In the genomic region with DNA sequence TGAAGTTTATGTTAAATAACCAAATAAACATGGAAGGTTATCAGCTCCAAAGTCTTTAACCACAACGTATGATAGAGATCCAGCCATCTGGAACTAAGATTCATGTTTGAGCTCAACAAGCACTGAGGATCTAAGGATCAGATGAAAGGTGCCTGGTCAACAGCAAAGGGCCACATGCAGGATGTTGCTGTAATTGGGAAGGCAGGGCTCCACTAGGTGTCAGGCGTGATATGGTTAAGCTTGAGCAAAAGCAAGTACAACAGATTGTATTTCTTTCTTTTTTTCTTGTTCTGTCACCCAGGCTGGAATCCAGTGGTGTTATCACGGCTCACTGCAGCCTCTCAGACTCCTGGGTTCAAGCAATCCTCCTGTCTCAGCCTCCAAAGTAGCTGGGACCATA, we compare ENCODE assay signal across 12 cellular contexts. TPM values are rescaled to one million over a fixed set of nuclear protein-coding genes. Genes with fewer than 3 reads are reported as not detected.
DNase-seq lines count a peak whose midpoint lies in the region; ATAC-seq, FAIRE-seq and TF ChIP-seq lines count a peak whose summit lies in the region.
"Had no signal": no experiment of that assay in that cellular context is flagged by ENCODE, and none has a peak within 500 bp of the region (broad histone marks: within the 10 kb centered on the region; RNA-seq: fewer than 3 reads in every experiment).

No MANE protein-coding gene starts in this region.

- WGBS in psoas muscle, 3 donors = 86 to 94% (median 86%) methylated on average over 3 of the region's 3 CpGs

- peak in 2 of 4 donors; percentile 32 to 41 for ATAC-seq in psoas muscle
- ATAC-seq: SK-N-SH treated with all-trans-retinoic acid at 6 μM for 48 hours had no signal

- H3K4me1 ChIP-seq in psoas muscle = peaks cover 8% of the 10 kb centered on the region

- H3K4me1 Mint-ChIP-seq in activated CD4-positive, alpha-beta T cell treated with anti-CD3 and anti-CD28 coated beads, Interleukin-2, amount 10 ng/mL, durations not matched to agents 24 days and 14 days = peaks cover 13% of the 10 kb centered on the region
- H3K4me1 Mint-ChIP-seq: H9 had no signal

- H3K27me3 ChIP-seq in psoas muscle (ENCODE audit: insufficient read depth in 3 of 3, low read length in 2 of 3) = no peaks in the 10 kb centered on the region

- TF ChIP-seq CTCF in epithelial cell of proximal tubule (conservative IDR thresholded peaks at IDR 0.05; ENCODE audit: low read depth, low read length) (peak; percentile 59), psoas muscle (IDR thresholded peaks at IDR 0.05) (peak; percentile 5)

- intact Hi-C loops in activated CD4-positive, alpha-beta T cell treated with anti-CD3 and anti-CD28 coated beads, Interleukin-2, amount 10 ng/mL, durations not matched to agents 24 days and 14 days (cut with micrococcal nuclease) = no loop called here
- intact Hi-C loops in psoas muscle (cut with DNase I) = no loop called here

- H3K27ac ChIP-seq in psoas muscle = no peak overlapping the region

- H3K36me3 Mint-ChIP-seq in activated CD4-positive, alpha-beta T cell treated with anti-CD3 and anti-CD28 coated beads, Interleukin-2, amount 10 ng/mL, durations not matched to agents 24 days and 14 days (ENCODE audit: low read depth) = peaks cover 20% of the 10 kb centered on the region

- peak; percentile 65 for DNase-seq in activated CD4-positive, alpha-beta T cell treated with anti-CD3 and anti-CD28 coated beads, Interleukin-2, amount 10 ng/mL, durations not matched to agents 24 days and 14 days
- no peak for DNase-seq in activated CD4-positive, alpha-beta T cell treated with anti-CD3 and anti-CD28 coated beads for 48 hours
- peak; percentile 6 for DNase-seq in NCI-H2107 treated with DMSO at 0.1 percent for 48 hours (lab: John Stamatoyannopoulos, UW; ENCODE audit: unreplicated experiment)
- no peak for DNase-seq in epithelial cell of proximal tubule (ENCODE audit: low read depth)
- no peak for DNase-seq in psoas muscle
- DNase-seq in NCI-H2171 (lab: John Stamatoyannopoulos, UW) = no peak
- DNase-seq in activated T-cell treated with anti-CD3 and anti-CD28 coated beads for 4 hours = no peak
- DNase-seq in H54 (ENCODE audit: insufficient read length, low spot score) = no peak
- DNase-seq: H9, NCI-H1417 treated with DMSO at 0.1 percent for 48 hours had no signal

- no peaks in the 10 kb centered on the region for H3K9me3 ChIP-seq in psoas muscle

- TF ChIP-seq POLR2A in H54 (IDR thresholded peaks at IDR 0.05; ENCODE audit: low read depth, low read length) = no peak

- H3K27ac Mint-ChIP-seq in activated CD4-positive, alpha-beta T cell treated with anti-CD3 and anti-CD28 coated beads, Interleukin-2, amount 10 ng/mL, durations not matched to agents 24 days and 14 days = no peak overlapping the region
- H3K27ac Mint-ChIP-seq: dendritic cell treated with granulocyte-macrophage colony-stimulating factor and Interleukin-4, amounts not matched to agents 40 ng/mL and 50 ng/mL, for 4 days; H9 had no signal

- H3K27me3 Mint-ChIP-seq in activated CD4-positive, alpha-beta T cell treated with anti-CD3 and anti-CD28 coated beads, Interleukin-2, amount 10 ng/mL, durations not matched to agents 24 days and 14 days = no peaks in the 10 kb centered on the region
- H3K27me3 Mint-ChIP-seq: dendritic cell treated with granulocyte-macrophage colony-stimulating factor and Interleukin-4, amounts not matched to agents 40 ng/mL and 50 ng/mL, for 4 days had no signal

- H3K4me3 Mint-ChIP-seq in activated CD4-positive, alpha-beta T cell treated with anti-CD3 and anti-CD28 coated beads, Interleukin-2, amount 10 ng/mL, durations not matched to agents 24 days and 14 days = no peak overlapping the region
- H3K4me3 Mint-ChIP-seq: dendritic cell treated with granulocyte-macrophage colony-stimulating factor and Interleukin-4, amounts not matched to agents 40 ng/mL and 50 ng/mL, for 4 days; H9 had no signal

- H3K36me3 ChIP-seq in psoas muscle (ENCODE audit: insufficient read depth in 1 of 2, low read depth in 1 of 2) = peaks cover 0 to 7% of the 10 kb centered on the region in 2 donors

- no peaks in the 10 kb centered on the region for H3K9me3 Mint-ChIP-seq in activated CD4-positive, alpha-beta T cell treated with anti-CD3 and anti-CD28 coated beads, Interleukin-2, amount 10 ng/mL, durations not matched to agents 24 days and 14 days
- H3K9me3 Mint-ChIP-seq: dendritic cell treated with granulocyte-macrophage colony-stimulating factor and Interleukin-4, amounts not matched to agents 40 ng/mL and 50 ng/mL, for 4 days had no signal

- H3K4me3 ChIP-seq in epithelial cell of proximal tubule (ENCODE audit: low read depth, low read length) (no peak overlapping the region), psoas muscle (no peak overlapping the region)

- no peak for FAIRE-seq in H54 (lab: Jason Lieb, UNC)

RNA-seq across cellular contexts. Expression of a gene that starts 12.0 kb away (rescaled TPM):
- total RNA-seq in activated CD4-positive, alpha-beta T cell treated with anti-CD3 and anti-CD28 coated beads, Interleukin-2, amount 10 ng/mL, durations not matched to agents 24 days and 14 days = 49.0 and 52.3 TPM in 2 replicates
- total RNA-seq in epithelial cell of proximal tubule (78.0 and 95.1 TPM in 2 replicates), psoas muscle (10 to 100 TPM in 1 of 4 donors, 1 to 10 TPM in 3; 6.2 to 10.6 (median 8.4) TPM)
- polyA plus RNA-seq in psoas muscle = 1 to 10 TPM; 4.8 to 8.8 (median 7.0) TPM

RNA-seq across cellular contexts. Expression of a gene that starts 50.9 kb away (rescaled TPM):
- 0.65 and 0.76 TPM in 2 replicates for total RNA-seq in activated CD4-positive, alpha-beta T cell treated with anti-CD3 and anti-CD28 coated beads, Interleukin-2, amount 10 ng/mL, durations not matched to agents 24 days and 14 days
- total RNA-seq in epithelial cell of proximal tubule (0.06 and 0.07 TPM in 2 replicates), psoas muscle (under 1 TPM; 0.09 to 0.71 (median 0.19) TPM)
- under 1 TPM; 0.09 to 0.14 (median 0.10) TPM for polyA plus RNA-seq in psoas muscle

Comparison
In these comparisons a context has a peak if more than half of its experiments do, and no peak if none do; other contexts are left out.
1. DNase-seq: peak in activated CD4-positive, alpha-beta T cell treated with anti-CD3 and anti-CD28 coated beads, Interleukin-2, amount 10 ng/mL, durations not matched to agents 24 days and 14 days (single experiment) and NCI-H2107 treated with DMSO at 0.1 percent for 48 hours (single experiment); none in activated CD4-positive, alpha-beta T cell treated with anti-CD3 and anti-CD28 coated beads for 48 hours (single experiment), epithelial cell of proximal tubule (single experiment), psoas muscle (0 of 2), NCI-H2171 (single experiment), activated T-cell treated with anti-CD3 and anti-CD28 coated beads for 4 hours (single experiment) and H54 (single experiment).